Comparison of ENCODE assay signal across 10 cellular contexts in genomic region chr15:49692514-49693090, GRCh38.
"Had no signal": no experiment of that assay in that cellular context is flagged by ENCODE, and none has a peak within 500 bp of the region (broad histone marks: within the 10 kb centered on the region; RNA-seq: fewer than 3 reads in every experiment).

No MANE protein-coding gene starts in this region.

- ATAC-seq: activated naive CD4-positive, alpha-beta T cell treated with anti-CD3 and anti-CD28 coated beads, Interleukin-2, amount 50 U/mL, for 72 hours; heart left ventricle; natural killer cell treated with Interleukin-12 subunit alpha and Interleukin-12 subunit beta and Interleukin-15 and Interleukin-18, amount 100 ng/mL, for 72 hours had no signal

- H3K27me3 ChIP-seq: brain microvascular endothelial cell, heart left ventricle, stomach had no signal

- DNase-seq: activated CD4-positive, alpha-beta T cell treated with anti-CD3 and anti-CD28 coated beads, Interleukin-2, amount 50 U/mL, for 4 hours; activated CD4-positive, CD25-positive, alpha-beta regulatory T cell treated with anti-CD3 and anti-CD28 coated beads, Interleukin-2, amount 50 U/mL, for 72 hours; activated effector memory CD4-positive, alpha-beta T cell treated with anti-CD3 and anti-CD28 coated beads, Interleukin-2, amount 50 U/mL, for 16 hours; activated T-cell treated with anti-CD3 and anti-CD28 coated beads, Interleukin-2, amount 50 U/mL, for 24 hours; brain microvascular endothelial cell; heart left ventricle; mammary epithelial cell; stomach had no signal

- H3K4me3 ChIP-seq: heart left ventricle, stomach had no signal

- H3K4me1 ChIP-seq: heart left ventricle, stomach had no signal

- H3K27ac ChIP-seq: brain microvascular endothelial cell, heart left ventricle, stomach had no signal

- H3K9me3 ChIP-seq: heart left ventricle, stomach had no signal

- H3K36me3 ChIP-seq: brain microvascular endothelial cell, heart left ventricle, stomach had no signal
